ENCODE assay signal across 12 cellular contexts in genomic region chr14:70555890-70556289, GRCh38. TPM values are rescaled to one million over a fixed set of nuclear protein-coding genes. Genes with fewer than 3 reads are reported as not detected.
A peak's percentile ranks its signal among the peaks of the same experiment; 100 is the strongest.
DNase-seq lines count a peak whose midpoint lies in the region; ATAC-seq and TF ChIP-seq lines count a peak whose summit lies in the region.
"Had no signal": no experiment of that assay in that cellular context is flagged by ENCODE, and none has a peak within 500 bp of the region (broad histone marks: within the 10 kb centered on the region; RNA-seq: fewer than 3 reads in every experiment).

No MANE protein-coding gene starts in this region.

- no peaks in the 10 kb centered on the region for H3K9me3 ChIP-seq in Caco-2

- H3K27ac Mint-ChIP-seq in neural crest cell (ENCODE audit: unreplicated experiment) (peak overlapping the region; percentile 68), Caco-2 (ENCODE audit: unreplicated experiment) (no peak overlapping the region)

- DNase-seq in AG08396 (ENCODE audit: low spot score) (peak; percentile 39), MV-4-11 (lab: John Stamatoyannopoulos, UW) (peak; percentile 57), fibroblast of pulmonary artery (ENCODE audit: low read depth) (peak; percentile 41), neural crest cell (ENCODE audit: low read depth, low spot score) (no peak), cerebellum (ENCODE audit: low spot score) (no peak), Caco-2 (no peak)
- DNase-seq in activated naive CD4-positive, alpha-beta T cell (lab: John Stamatoyannopoulos, UW) = no peak
- DNase-seq: amniotic stem cell; C1 segment of cervical spinal cord; NK-92 treated with Interleukin-12 subunit alpha and Interleukin-12 subunit beta, amount 100 ng/mL, for 24 hours; occipital lobe had no signal

- BruUV-seq in Caco-2 (replicated peaks; lab: Mats Ljungman, UMichigan) = no TSS peak

- no peaks in the 10 kb centered on the region for H3K36me3 ChIP-seq in Caco-2 (ENCODE audit: control insufficient read depth, insufficient read depth, low read length)

- H3K9me3 Mint-ChIP-seq in neural crest cell = peaks cover under 1% of the 10 kb centered on the region
- H3K9me3 Mint-ChIP-seq in Caco-2 (ENCODE audit: unreplicated experiment) = peaks cover 6% of the 10 kb centered on the region

- H3K27me3 Mint-ChIP-seq in neural crest cell (ENCODE audit: low read depth) (no peaks in the 10 kb centered on the region), Caco-2 (ENCODE audit: insufficient read depth, unreplicated experiment) (no peaks in the 10 kb centered on the region)

- no peaks in the 10 kb centered on the region for H3K27me3 ChIP-seq in Caco-2 (replicated peaks; ENCODE audit: control insufficient read depth, insufficient read depth, low read length)

- TF ChIP-seq CTCF in fibroblast of pulmonary artery (IDR thresholded peaks at IDR 0.05; ENCODE audit: low read length, missing control alignments) = no peak
- no peak for TF ChIP-seq CTCF in neural crest cell (conservative IDR thresholded peaks at IDR 0.05)
- TF ChIP-seq CTCF in Caco-2 (IDR thresholded peaks at IDR 0.05; ENCODE audit: insufficient read depth in 1 of 2, low read depth in 1 of 2, low read length in 1 of 2, severe bottlenecking in 1 of 2, unreplicated experiment in 1 of 2) = no peak

- peak overlapping the region; percentile 22 for H3K4me3 ChIP-seq in fibroblast of pulmonary artery (replicated peaks; ENCODE audit: low read depth, low read length)
- no peak overlapping the region for H3K4me3 ChIP-seq in Caco-2 (ENCODE audit: low read depth, low read length)

- no peak for ATAC-seq in GM18861 (IDR thresholded peaks at IDR 0.05; ENCODE audit: unreplicated experiment)

- H3K4me3 Mint-ChIP-seq in neural crest cell (no peak overlapping the region), Caco-2 (ENCODE audit: unreplicated experiment) (no peak overlapping the region)

- POLR2A ChIA-PET in Caco-2 (lab: Charles Lee) = no interaction called here

- H3K36me3 Mint-ChIP-seq in neural crest cell (ENCODE audit: low read depth) (peaks cover 17% of the 10 kb centered on the region), Caco-2 (ENCODE audit: insufficient read depth, unreplicated experiment) (no peaks in the 10 kb centered on the region)

- H3K4me1 Mint-ChIP-seq in neural crest cell (no peaks in the 10 kb centered on the region), Caco-2 (ENCODE audit: low read depth, unreplicated experiment) (no peaks in the 10 kb centered on the region)

- CTCF ChIA-PET in Caco-2 (lab: Charles Lee) = no interaction called here

- intact Hi-C loops in Caco-2 (cut with micrococcal nuclease; ENCODE audit: unreplicated experiment) = no loop called here

- no peaks in the 10 kb centered on the region for H3K4me1 ChIP-seq in Caco-2

RNA-seq across cellular contexts. Expression of gene ADAM20, which starts 21.1 kb away (rescaled TPM):
- total RNA-seq in neural crest cell (0.23 and 0.37 TPM in 2 replicates), cerebellum (7.1 TPM), Caco-2 (2022) (0.65 and 0.73 TPM in 2 replicates)

RNA-seq across cellular contexts. Expression of gene MED6, which starts 44.6 kb away (rescaled TPM):
- total RNA-seq in neural crest cell (50.9 and 52.3 TPM in 2 replicates), cerebellum (59.7 TPM), Caco-2 (2022) (48.0 and 55.5 TPM in 2 replicates)

Comparison
In these comparisons a context has a peak if more than half of its experiments do, and no peak if none do; other contexts are left out.
1. DNase-seq: peak in AG08396 (single experiment), MV-4-11 (single experiment) and fibroblast of pulmonary artery (single experiment); none in neural crest cell (single experiment), cerebellum (single experiment), activated naive CD4-positive, alpha-beta T cell (0 of 4) and Caco-2 (0 of 2).